In genomic region chr1:94163249-94163648, GRCh38 we compare ENCODE assay signal across 9 cellular contexts. TPM values are rescaled to one million over a fixed set of nuclear protein-coding genes. Genes with fewer than 3 reads are reported as not detected.
DNase-seq lines count a peak whose midpoint lies in the region; ATAC-seq, FAIRE-seq and TF ChIP-seq lines count a peak whose summit lies in the region.
"Not testable (repeated sequence)": the region's sequence is repeated elsewhere in the genome, so short reads cannot be mapped to it uniquely, and the experiment has no call there.
"Had no signal": no experiment of that assay in that cellular context is flagged by ENCODE, and none has a peak within 500 bp of the region (broad histone marks: within the 10 kb centered on the region; RNA-seq: fewer than 3 reads in every experiment).

No MANE protein-coding gene starts in this region.

- not testable (repeated sequence) for H3K9me3 ChIP-seq in HCT116 (ENCODE audit: control insufficient read depth in 1 of 2, insufficient read depth in 1 of 2, low read depth in 1 of 2, low read length in 2 of 2); Panc1 (ENCODE audit: control insufficient read depth, insufficient read depth, low read depth, low read length); trophoblast cell (ENCODE audit: insufficient read depth, low read depth, low read length)

- TF ChIP-seq POLR2A in HCT116 (IDR thresholded peaks at IDR 0.05; ENCODE audit: borderline replicate concordance, extremely low read depth, insufficient read depth, insufficient read length) = not testable (repeated sequence)

- POLR2A ChIA-PET in HCT116 (lab: Charles Lee); Panc1 (lab: Charles Lee): not testable (repeated sequence)

- not testable (repeated sequence) for H3K9me2 ChIP-seq in HCT116 (ENCODE audit: insufficient read depth)

- not testable (repeated sequence) for H2AFZ ChIP-seq in HCT116 (ENCODE audit: low read depth, low read length, poor library complexity, severe bottlenecking); trophoblast cell (ENCODE audit: insufficient read depth, low read length, poor library complexity)

- peak overlapping the region; percentile 56 for H2BK120ac ChIP-seq in trophoblast cell (ENCODE audit: insufficient read depth, low read length, poor library complexity)

- not testable (repeated sequence) for H4K91ac ChIP-seq in trophoblast cell (ENCODE audit: low read depth, low read length)

- RAD21 ChIA-PET in HCT116 (lab: Charles Lee; ENCODE audit: low non-redundant PET in 1 of 2, low total read pairs in 2 of 2, uncharacterized antibody in 2 of 2, unreplicated experiment in 2 of 2) = not testable (repeated sequence)

- H3K79me1 ChIP-seq in trophoblast cell (ENCODE audit: low read length) = not testable (repeated sequence)

- H4K20me1 ChIP-seq in HCT116 (ENCODE audit: insufficient read depth) = not testable (repeated sequence)

- not testable (repeated sequence) for H3K4ac ChIP-seq in trophoblast cell (ENCODE audit: low read depth, low read length)

- DNase-seq in HCT116 (ENCODE audit: low read depth, low spot score); Panc1 (ENCODE audit: low read depth, low spot score); urothelium cell line (ENCODE audit: low spot score): not testable (repeated sequence)
- DNase-seq in islet precursor cell (peak; percentile 58), trophoblast cell (peak; percentile 60 to 77)

- H3K4me2 ChIP-seq in HCT116 (ENCODE audit: low read length) = peak overlapping the region; percentile 31; the same call in 1 of the 2 replicates
- not testable (repeated sequence) for H3K4me2 ChIP-seq in trophoblast cell (ENCODE audit: low read length)

- not testable (repeated sequence) for H3K18ac ChIP-seq in trophoblast cell (ENCODE audit: low read length)

- not testable (repeated sequence) for BruUV-seq in HCT116 (replicated peaks; lab: Mats Ljungman, UMichigan); Panc1 (replicated peaks; lab: Mats Ljungman, UMichigan)

- CTCF ChIA-PET in HCT116 (lab: Charles Lee); Panc1 (lab: Charles Lee): not testable (repeated sequence)

- H3K14ac ChIP-seq in trophoblast cell (ENCODE audit: low read length) = not testable (repeated sequence)

- no CpG with 5 or more reads among the region's 5 CpGs for WGBS in trophoblast cell (ENCODE audit: extremely low coverage, insufficient coverage, insufficient read length)

- H4K12ac ChIP-seq in trophoblast cell (ENCODE audit: low read depth, low read length) = not testable (repeated sequence)

- not testable (repeated sequence) for H4K8ac ChIP-seq in trophoblast cell (ENCODE audit: low read depth, low read length)

- H2BK12ac ChIP-seq in trophoblast cell (ENCODE audit: low read length) = peak overlapping the region; percentile 78

- H3K36me3 ChIP-seq in HCT116 (ENCODE audit: control insufficient read depth in 1 of 2, insufficient read depth in 2 of 2, low read length in 2 of 2); Panc1 (ENCODE audit: control insufficient read depth, insufficient read depth, low read length); trophoblast cell (ENCODE audit: control insufficient read depth in 1 of 2, insufficient read depth in 2 of 2, low read length in 2 of 2): not testable (repeated sequence)

- H2AK5ac ChIP-seq in trophoblast cell (ENCODE audit: low read length) = not testable (repeated sequence)

- peaks cover 14 to 58% of the 10 kb centered on the region in 2 experiments for H3K4me1 ChIP-seq in HCT116 (ENCODE audit: control insufficient read depth in 1 of 2, insufficient read depth in 2 of 2, low read length in 2 of 2)
- H3K4me1 ChIP-seq in Panc1 (ENCODE audit: control insufficient read depth, insufficient read depth, low read length); trophoblast cell (ENCODE audit: control insufficient read depth in 1 of 2, insufficient read depth in 2 of 2, low read length in 2 of 2): not testable (repeated sequence)

- TF ChIP-seq RAD21 in HCT116 (IDR thresholded peaks at IDR 0.05; ENCODE audit: low read depth) = not testable (repeated sequence)

- in situ Hi-C loops in Panc1 (cut with HindIII; ENCODE audit: low pct_unique_long_range_greater_than_20kb, low sequenced_read_pairs) = not testable (repeated sequence)

- H3K23ac ChIP-seq in trophoblast cell (ENCODE audit: low read length) = not testable (repeated sequence)

- H3K9ac ChIP-seq in HCT116 (ENCODE audit: low read length); trophoblast cell (ENCODE audit: low read length): not testable (repeated sequence)

- intact Hi-C loops in HCT116 (cut with micrococcal nuclease) = not testable (repeated sequence)
- intact Hi-C loops in Panc1 (cut with micrococcal nuclease; ENCODE audit: unreplicated experiment) = loop anchor here (5.0 to 10.0 kb wide), 3 partner anchors 101 to 172 kb away; no protein-coding TSS in a partner anchor

- H3K4me3 ChIP-seq in HCT116 (replicated peaks in 1 of 2; ENCODE audit: low read depth in 1 of 2, low read length in 2 of 2); Panc1 (ENCODE audit: low read depth in 2 of 2, low read length in 2 of 2); trophoblast cell (ENCODE audit: low read depth, low read length): not testable (repeated sequence)

- not testable (repeated sequence) for H3K79me2 ChIP-seq in HCT116 (ENCODE audit: insufficient read depth, low read length); trophoblast cell (ENCODE audit: control insufficient read depth, insufficient read depth, low read length, poor library complexity)

- not testable (repeated sequence) for H3K27me3 ChIP-seq in HCT116 (ENCODE audit: insufficient read depth, low read length); Panc1 (ENCODE audit: control insufficient read depth, insufficient read depth, low read length); trophoblast cell (ENCODE audit: insufficient read depth, low read length)

- not testable (repeated sequence) for ATAC-seq in HCT116, Panc1

- not testable (repeated sequence) for H3K27ac ChIP-seq in HCT116 (ENCODE audit: low read depth, low read length); trophoblast cell (ENCODE audit: low read depth, low read length)
- peak overlapping the region; percentile 44 for H3K27ac ChIP-seq in Panc1 (ENCODE audit: low read length)

- peak overlapping the region; percentile 37 for H2BK5ac ChIP-seq in trophoblast cell (ENCODE audit: low read depth, low read length, poor library complexity)

- TF ChIP-seq CTCF in HCT116 (IDR thresholded peaks at IDR 0.05 in 2 of 3, conservative IDR thresholded peaks at IDR 0.05 in 1 of 3; ENCODE audit: borderline replicate concordance in 1 of 3, insufficient read depth in 1 of 3, low read depth in 2 of 3, low read length in 2 of 3); Panc1 (IDR thresholded peaks at IDR 0.05): not testable (repeated sequence)

- FAIRE-seq in urothelium cell line (lab: Jason Lieb, UNC) = peak; percentile 71

RNA-seq across cellular contexts. Expression of gene ABCA4, which starts 42.3 kb away (rescaled TPM):
- total RNA-seq in HCT116 (2021; ENCODE audit: unreplicated experiment) (0.22 TPM), Panc1 (2021; ENCODE audit: unreplicated experiment) (1.5 TPM)
- 0.22 and 0.39 TPM in 2 replicates for polyA plus RNA-seq in HCT116 (2012)
- polyA plus RNA-seq in Panc1 (2012; ENCODE audit: insufficient read length) = 3.2 TPM
- 7.2 and 7.4 TPM in 2 replicates for polyA plus RNA-seq in trophoblast cell (2013)
- total RNA-seq: CD4-positive, alpha-beta memory T cell; CD4-positive, CD25-positive, alpha-beta regulatory T cell; CD8-positive, alpha-beta memory T cell had no signal
- polyA plus RNA-seq: CD14-positive monocyte; CD4-positive, alpha-beta memory T cell; CD4-positive, CD25-positive, alpha-beta regulatory T cell; CD8-positive, alpha-beta memory T cell had no signal
